ENCODE assay signal across 30 cellular contexts in the genomic region with DNA sequence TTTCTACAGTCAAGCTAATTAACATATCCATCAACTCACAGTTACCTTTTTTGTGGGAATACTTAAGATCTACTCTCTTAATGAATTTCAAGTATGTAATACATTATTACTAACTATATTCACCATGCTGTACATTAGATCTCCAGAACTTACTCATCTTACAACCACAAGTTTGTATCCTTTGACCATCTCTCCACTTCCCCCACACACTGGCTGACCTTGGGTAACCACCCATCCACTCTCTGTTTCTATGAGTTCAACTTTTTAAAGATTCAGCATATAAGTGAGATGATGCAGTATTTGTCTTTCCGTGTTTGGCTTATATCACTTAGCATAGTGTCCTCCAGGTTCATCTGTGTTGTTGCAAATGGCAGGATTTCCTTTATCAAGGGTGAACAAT. TPM values are rescaled to one million over a fixed set of nuclear protein-coding genes. Genes with fewer than 3 reads are reported as not detected.
DNase-seq lines count a peak whose midpoint lies in the region; ATAC-seq, FAIRE-seq and TF ChIP-seq lines count a peak whose summit lies in the region.
"Had no signal": no experiment of that assay in that cellular context is flagged by ENCODE, and none has a peak within 500 bp of the region (broad histone marks: within the 10 kb centered on the region; RNA-seq: fewer than 3 reads in every experiment).

No MANE protein-coding gene starts in this region.

- no peak for TF ChIP-seq POLR2A in GM12891 (IDR thresholded peaks at IDR 0.05; ENCODE audit: low read depth, low read length)

- no peaks in the 10 kb centered on the region for H3K9me3 ChIP-seq in tibial artery
- H3K9me3 ChIP-seq in BE2C = no peaks in the 10 kb centered on the region
- H3K9me3 ChIP-seq: esophagus muscularis mucosa, pancreas, SK-N-SH, upper lobe of right lung had no signal

- ATAC-seq in GM18858 (IDR thresholded peaks at IDR 0.05; ENCODE audit: unreplicated experiment) = peak; percentile 86
- ATAC-seq in HG02610 (IDR thresholded peaks at IDR 0.05; ENCODE audit: unreplicated experiment) = peak; percentile 75
- ATAC-seq in HG03378 (IDR thresholded peaks at IDR 0.05; ENCODE audit: unreplicated experiment) = peak; percentile 89
- ATAC-seq: A549, left ventricle myocardium superior, pancreas, right cardiac atrium, upper lobe of right lung, WTC11 had no signal

- H3K4me1 ChIP-seq in tibial artery (no peaks in the 10 kb centered on the region), BE2C (no peaks in the 10 kb centered on the region)
- H3K4me1 ChIP-seq: A549, BLaER1, breast epithelium, pancreas, upper lobe of right lung had no signal

- DNase-seq in GM12891 (ENCODE audit: insufficient read length, low spot score) = no peak
- DNase-seq in tibial artery = no peak
- DNase-seq in BE2C = no peak
- no peak for DNase-seq in NCI-H526 treated with DMSO at 0.1 percent for 48 hours (lab: John Stamatoyannopoulos, UW)
- no peak for DNase-seq in NCI-H524 treated with DMSO at 0.1 percent for 48 hours (lab: John Stamatoyannopoulos, UW)
- DNase-seq: activated CD4-positive, alpha-beta T cell treated with anti-CD3 and anti-CD28 coated beads, Interleukin-2, amount 50 U/mL, for 4 hours; activated naive CD4-positive, alpha-beta T cell; activated T-cell treated with anti-CD3 and anti-CD28 coated beads, Interleukin-2, amount 50 U/mL, for 1 hour; amniotic stem cell; HCEC 1CT; hippocampal formation; left ventricle myocardium superior; NCI-H187; pancreas; right cardiac atrium; SK-N-SH; stimulated activated CD4-positive, alpha-beta T cell treated with anti-CD3 and anti-CD28 coated beads, Interleukin-12 subunit alpha, Interleukin-12 subunit beta, amount 100 ng/mL, for 4 hours; T-helper 9 cell; upper lobe of right lung had no signal

- no peaks in the 10 kb centered on the region for H3K36me3 ChIP-seq in tibial artery
- no peaks in the 10 kb centered on the region for H3K36me3 ChIP-seq in BE2C
- H3K36me3 ChIP-seq: BLaER1, breast epithelium, esophagus muscularis mucosa, pancreas, upper lobe of right lung had no signal

- TF ChIP-seq CTCF in tibial artery (IDR thresholded peaks at IDR 0.05) = no peak
- no peak for TF ChIP-seq CTCF in BE2C (IDR thresholded peaks at IDR 0.05; ENCODE audit: low read depth, low read length)

- no peak overlapping the region for H3K4me3 ChIP-seq in tibial artery
- no peak overlapping the region for H3K4me3 ChIP-seq in BE2C (ENCODE audit: low read depth, low read length)
- H3K4me3 ChIP-seq: A549, BLaER1, breast epithelium, coronary artery, esophagus muscularis mucosa, pancreas, upper lobe of right lung had no signal

- H3K27ac ChIP-seq in tibial artery = no peak overlapping the region
- H3K27ac ChIP-seq: A549, BLaER1, breast epithelium, coronary artery, esophagus muscularis mucosa, KMS-11, pancreas, upper lobe of right lung had no signal

- H3K27me3 ChIP-seq in tibial artery (no peaks in the 10 kb centered on the region), BE2C (no peaks in the 10 kb centered on the region)
- H3K27me3 ChIP-seq: esophagus muscularis mucosa, pancreas, upper lobe of right lung had no signal

- intact Hi-C loops in tibial artery (cut with DNase I; ENCODE audit: low total_unique reads) = no loop called here

- no peak for FAIRE-seq in GM12891 (lab: Jason Lieb, UNC)
- FAIRE-seq: frontal cortex, pancreas had no signal

TF ChIP-seq in GM12891, 5 proteins besides CTCF, POLR2A, EP300 and RAD21:
- no peak for TF ChIP-seq POU2F2 (IDR thresholded peaks at IDR 0.05; ENCODE audit: low read depth, low read length)
- TF ChIP-seq SPI1 (IDR thresholded peaks at IDR 0.05; ENCODE audit: low read depth, low read length) = 0 out of 2 replicates have a peak, but pooled peaks have one; percentile 9

RNA-seq across cellular contexts. Expression of a gene that starts 30.5 kb away (rescaled TPM):
- polyA plus RNA-seq in GM12891 (2012; ENCODE audit: low read depth, missing spikeins) = 103 TPM
- 167 TPM for polyA plus RNA-seq in BE2C (2012; ENCODE audit: insufficient read depth, insufficient read length, low read depth)
